In genomic region chr12:57590536-57590891, GRCh38 we compare ENCODE assay signal across 8 cellular contexts. TPM values are rescaled to one million over a fixed set of nuclear protein-coding genes. Genes with fewer than 3 reads are reported as not detected.
DNase-seq lines count a peak whose midpoint lies in the region; ATAC-seq and TF ChIP-seq lines count a peak whose summit lies in the region.

No MANE protein-coding gene starts in this region.

- DNase-seq in right atrium auricular region (ENCODE audit: low spot score) (no peak), left ventricle myocardium superior (no peak), astrocyte of the cerebellum (ENCODE audit: low read depth) (no peak), lung (ENCODE audit: low spot score) (no peak), vagina (ENCODE audit: extremely low spot score in 2 of 2) (no peak), NCI-H187 treated with DMSO at 0.1 percent for 48 hours (lab: John Stamatoyannopoulos, UW) (no peak), NCI-H2081 treated with DMSO at 0.1 percent for 48 hours (lab: John Stamatoyannopoulos, UW) (no peak)

- H3K27ac ChIP-seq in right atrium auricular region (peak overlapping the region; percentile 69 to 80), lung (ENCODE audit: low read depth in 1 of 2, low read length in 1 of 2) (peak overlapping the region; percentile 70 to 76), vagina (peak overlapping the region; percentile 78)

- peaks cover 0 to 13% of the 10 kb centered on the region in 2 donors for H3K4me1 ChIP-seq in right atrium auricular region
- peaks cover 5 to 8% of the 10 kb centered on the region in 2 donors for H3K4me1 ChIP-seq in lung (ENCODE audit: control insufficient read depth in 2 of 2, insufficient read depth in 2 of 2, low read length in 2 of 2)
- peaks cover 27% of the 10 kb centered on the region for H3K4me1 ChIP-seq in vagina

- no peak for TF ChIP-seq CTCF in right atrium auricular region (IDR thresholded peaks at IDR 0.05)
- TF ChIP-seq CTCF in astrocyte of the cerebellum (IDR thresholded peaks at IDR 0.05; ENCODE audit: low read depth, low read length, missing control alignments) = no peak
- no peak for TF ChIP-seq CTCF in lung (IDR thresholded peaks at IDR 0.05; ENCODE audit: control extremely low read depth, extremely low read depth)
- TF ChIP-seq CTCF in vagina (IDR thresholded peaks at IDR 0.05) = no peak

- H3K27me3 ChIP-seq in right atrium auricular region (no peaks in the 10 kb centered on the region), lung (ENCODE audit: control insufficient read depth, insufficient read depth) (no peaks in the 10 kb centered on the region), vagina (no peaks in the 10 kb centered on the region)

- WGBS in lung, 2 donors = 7 to 12% methylated on average over 4 of the region's 4 CpGs

- no peak for ATAC-seq in left ventricle myocardium superior
- no peak for ATAC-seq in lung (ENCODE audit: insufficient read depth, low FRiP score)
- ATAC-seq in GM18505 (IDR thresholded peaks at IDR 0.05; ENCODE audit: unreplicated experiment) = no peak

- in situ Hi-C loops in astrocyte of the cerebellum (cut with HindIII; ENCODE audit: low sequenced_read_pairs) = no loop called here

- intact Hi-C loops in left ventricle myocardium superior (cut with micrococcal nuclease) = no loop called here
- intact Hi-C loops in vagina (cut with DNase I) = no loop called here

- H3K36me3 ChIP-seq in right atrium auricular region = peaks cover 1% of the 10 kb centered on the region
- peaks cover 0 to 3% of the 10 kb centered on the region in 2 donors for H3K36me3 ChIP-seq in lung (ENCODE audit: control insufficient read depth in 2 of 2, insufficient read depth in 2 of 2, low read length in 2 of 2)
- H3K36me3 ChIP-seq in vagina = no peaks in the 10 kb centered on the region

- TF ChIP-seq POLR2A in vagina (IDR thresholded peaks at IDR 0.05) = no peak
- no peak for TF ChIP-seq POLR2A in GM18505 (IDR thresholded peaks at IDR 0.05; ENCODE audit: borderline replicate concordance, extremely low read depth, insufficient read depth, insufficient read length)

- H3K4me3 ChIP-seq in right atrium auricular region (peak overlapping the region; percentile 73 to 96), astrocyte of the cerebellum (ENCODE audit: low read depth, low read length) (peak overlapping the region; percentile 83), lung (peak overlapping the region; percentile 98), vagina (peak overlapping the region; percentile 84 to 95)

- H3K9me3 ChIP-seq in right atrium auricular region (no peaks in the 10 kb centered on the region), lung (ENCODE audit: control insufficient read depth in 2 of 2, insufficient read depth in 1 of 2, low read length in 1 of 2) (no peaks in the 10 kb centered on the region), vagina (no peaks in the 10 kb centered on the region)

RNA-seq across cellular contexts. Expression of gene PIP4K2C, which starts 0.5 kb away (rescaled TPM):
- total RNA-seq in right atrium auricular region (10 to 100 TPM; 22.1 to 25.2 TPM), left ventricle myocardium superior (11.9 TPM), lung (10 to 100 TPM; 19.3 to 42.2 TPM), vagina (16.7 TPM)
- 10 to 100 TPM; 13.7 to 22.3 TPM for polyA plus RNA-seq in lung

RNA-seq across cellular contexts. Expression of gene DTX3, which starts 14.1 kb away (rescaled TPM):
- total RNA-seq in right atrium auricular region (10 to 100 TPM; 22.3 to 32.5 TPM), left ventricle myocardium superior (21.4 TPM), lung (10 to 100 TPM; 26.6 to 40.1 TPM), vagina (22.1 TPM)
- polyA plus RNA-seq in lung = 10 to 100 TPM; 13.9 to 23.2 TPM

RNA-seq across cellular contexts. Expression of gene ARHGEF25, which starts 20.7 kb away (rescaled TPM):
- total RNA-seq in right atrium auricular region (10 to 100 TPM in 1 of 2 donors, 1 to 10 TPM in 1; 7.4 to 11.0 TPM), left ventricle myocardium superior (11.9 TPM), lung (10 to 100 TPM; 12.3 to 23.0 TPM), vagina (28.7 TPM)
- polyA plus RNA-seq in lung = 10 to 100 TPM in 1 of 2 donors, 1 to 10 TPM in 1; 7.8 to 10.4 TPM

RNA-seq across cellular contexts. Expression of gene KIF5A, which starts 40.7 kb away (rescaled TPM):
- under 1 TPM; 0.11 to 0.12 TPM for total RNA-seq in right atrium auricular region
- total RNA-seq in left ventricle myocardium superior = 0.12 TPM
- under 1 TPM; 0.21 to 0.34 TPM for total RNA-seq in lung
- under 1 TPM; 0.05 to 0.06 TPM for polyA plus RNA-seq in lung
- total RNA-seq in vagina = 4.4 TPM

RNA-seq across cellular contexts. Expression of gene B4GALNT1, which starts 42.5 kb away (rescaled TPM):
- 1 to 10 TPM; 3.5 to 4.4 TPM for total RNA-seq in right atrium auricular region
- 5.1 TPM for total RNA-seq in left ventricle myocardium superior
- total RNA-seq in lung = 1 to 10 TPM in 1 of 2 donors, under 1 TPM in 1; 0.51 to 2.5 TPM
- polyA plus RNA-seq in lung = under 1 TPM; 0.53 to 0.93 TPM
- total RNA-seq in vagina = 7.6 TPM
